24 cellular contexts compared by ENCODE assay signal in genomic region chr11:77129069-77129840, GRCh38. TPM values are rescaled to one million over a fixed set of nuclear protein-coding genes. Genes with fewer than 3 reads are reported as not detected.
DNase-seq lines count a peak whose midpoint lies in the region; ATAC-seq, FAIRE-seq and TF ChIP-seq lines count a peak whose summit lies in the region.
"Had no signal": no experiment of that assay in that cellular context is flagged by ENCODE, and none has a peak within 500 bp of the region (broad histone marks: within the 10 kb centered on the region; RNA-seq: fewer than 3 reads in every experiment).

No MANE protein-coding gene starts in this region.

- no peaks in the 10 kb centered on the region for H3K9me3 Mint-ChIP-seq in neural crest cell
- H3K9me3 Mint-ChIP-seq: CD4-positive, alpha-beta memory T cell had no signal

- FAIRE-seq in H1 (lab: Jason Lieb, UNC): no peak
- FAIRE-seq: A204.1, GM12878, GM19239 had no signal

- H3K4me1 Mint-ChIP-seq in neural crest cell: peaks cover 33% of the 10 kb centered on the region

- no peak overlapping the region for H3K14ac ChIP-seq in H1 (ENCODE audit: insufficient read length)

- no peaks in the 10 kb centered on the region for H3K27me3 ChIP-seq in right atrium auricular region
- peaks cover 0 to 2% (median 0%) of the 10 kb centered on the region in 4 experiments; a peak in 2 of 7 replicates for H3K27me3 ChIP-seq in H1 (replicated peaks in 1 of 4; ENCODE audit: control insufficient read depth in 3 of 4, extremely low read depth in 1 of 4, insufficient read depth in 3 of 4, low read length in 3 of 4)

- ATAC-seq in left ventricle myocardium superior: no peak
- no peak for ATAC-seq in GM21576 (IDR thresholded peaks at IDR 0.05; ENCODE audit: unreplicated experiment)
- no peak for ATAC-seq in GM21515 (IDR thresholded peaks at IDR 0.05; ENCODE audit: unreplicated experiment)

- H3K4me3 ChIP-seq in right atrium auricular region: no peak overlapping the region
- no peak overlapping the region for H3K4me3 ChIP-seq in H1 (ENCODE audit: extremely low read depth in 1 of 4, insufficient read depth in 2 of 4, low read depth in 3 of 4, low read length in 4 of 4)
- H3K4me3 ChIP-seq: GM12878 had no signal

- H2BK120ac ChIP-seq in H1 (replicated peaks; ENCODE audit: low read depth, low read length): no peak overlapping the region

- no peak for TF ChIP-seq CTCF in right atrium auricular region (IDR thresholded peaks at IDR 0.05)
- no peak for TF ChIP-seq CTCF in H1 (IDR thresholded peaks at IDR 0.05; ENCODE audit: control extremely low read depth in 1 of 3, insufficient read depth in 1 of 3, low read depth in 1 of 3, low read length in 3 of 3)
- no peak for TF ChIP-seq CTCF in neural crest cell (conservative IDR thresholded peaks at IDR 0.05)

- no peaks in the 10 kb centered on the region for H3K9me3 ChIP-seq in right atrium auricular region
- no peaks in the 10 kb centered on the region for H3K9me3 ChIP-seq in H1 (ENCODE audit: insufficient read depth in 2 of 2, low read depth in 1 of 2, low read length in 1 of 2)

- no peaks in the 10 kb centered on the region for H4K20me1 ChIP-seq in H1 (replicated peaks in 1 of 2; ENCODE audit: control insufficient read depth in 1 of 2, insufficient read depth in 2 of 2, low read length in 2 of 2)

- H4K5ac ChIP-seq in H1 (ENCODE audit: insufficient read length, low read depth, low read length): no peak overlapping the region

- no peak overlapping the region for H3K18ac ChIP-seq in H1 (ENCODE audit: extremely low read depth, low read length)

- H3K36me3 ChIP-seq in right atrium auricular region: no peaks in the 10 kb centered on the region
- no peaks in the 10 kb centered on the region for H3K36me3 ChIP-seq in H1 (ENCODE audit: control insufficient read depth in 2 of 4, insufficient read depth in 4 of 4, low read length in 3 of 4)

- H3K27me3 Mint-ChIP-seq in neural crest cell (ENCODE audit: low read depth): no peaks in the 10 kb centered on the region
- H3K27me3 Mint-ChIP-seq: CD4-positive, alpha-beta memory T cell had no signal

- no peak overlapping the region for H3K23ac ChIP-seq in H1 (ENCODE audit: insufficient read length)

- H3K27ac ChIP-seq in right atrium auricular region (no peak overlapping the region), H1 (ENCODE audit: low read depth, low read length) (no peak overlapping the region)
- H3K27ac ChIP-seq: KMS-11 had no signal

- H3K27ac Mint-ChIP-seq in neural crest cell (ENCODE audit: unreplicated experiment): no peak overlapping the region

- no peak overlapping the region for H3K4me2 ChIP-seq in H1 (ENCODE audit: insufficient read depth in 1 of 2, low read depth in 2 of 2, low read length in 2 of 2)
- H3K4me2 ChIP-seq: KMS-11 had no signal

- peaks cover 6% of the 10 kb centered on the region; the same call in 1 of the 2 replicates for H3K23me2 ChIP-seq in H1 (ENCODE audit: low read depth, low read length)

- H3K9ac ChIP-seq in H1 (replicated peaks in 1 of 4; ENCODE audit: extremely low read depth in 1 of 4, low read depth in 3 of 4, low read length in 3 of 4): no peak overlapping the region
- H3K9ac ChIP-seq: KMS-11 had no signal

- H2BK15ac ChIP-seq in H1 (ENCODE audit: low read length): no peak overlapping the region

- no peaks in the 10 kb centered on the region for H3K79me2 ChIP-seq in H1 (ENCODE audit: control insufficient read depth in 1 of 2, insufficient read depth in 2 of 2, low read length in 2 of 2)

- no peak overlapping the region for H4K8ac ChIP-seq in H1 (ENCODE audit: extremely low read depth, insufficient read depth, low read length)

- H3K4me3 Mint-ChIP-seq in neural crest cell: peak overlapping the region; percentile 12

- CTCF ChIA-PET in H1 (lab: Charles Lee; ENCODE audit: partially characterized antibody): interaction anchor here (0.6 to 13.9 kb wide), 14 partner anchors 11 to 499 kb away, joined by 3 to 248 read pairs (median 18); no protein-coding TSS in a partner anchor

- no peak overlapping the region for H2BK5ac ChIP-seq in H1 (ENCODE audit: low read depth, low read length)

- no peak overlapping the region for H2AK5ac ChIP-seq in H1 (ENCODE audit: low read depth, low read length)

- H2AFZ ChIP-seq in H1 (ENCODE audit: low read length): no peak overlapping the region

- H3K4me1 ChIP-seq in right atrium auricular region (peaks cover 0 to 38% of the 10 kb centered on the region in 2 donors), H1 (replicated peaks in 1 of 4; ENCODE audit: control insufficient read depth in 3 of 4, insufficient read depth in 4 of 4, low read length in 3 of 4) (peaks cover 4 to 15% (median 9%) of the 10 kb centered on the region in 4 experiments)

- intact Hi-C loops in left ventricle myocardium superior (cut with micrococcal nuclease): no loop called here

- no peak overlapping the region for H3K4ac ChIP-seq in H1 (replicated peaks; ENCODE audit: insufficient read length, low read depth, low read length)

- no peak overlapping the region for H2BK12ac ChIP-seq in H1 (ENCODE audit: low read depth, low read length)

- POLR2A ChIA-PET in H1 (lab: Charles Lee; ENCODE audit: partially characterized antibody): no interaction called here

- no peaks in the 10 kb centered on the region for H3K79me1 ChIP-seq in H1 (ENCODE audit: low read depth, low read length)

- H2BK20ac ChIP-seq in H1 (ENCODE audit: low read length): no peak overlapping the region

- no peaks in the 10 kb centered on the region for H3K36me3 Mint-ChIP-seq in neural crest cell (ENCODE audit: low read depth)

- H4K91ac ChIP-seq in H1 (replicated peaks; ENCODE audit: insufficient read length, low read length): peak overlapping the region; percentile 53

- no peak for TF ChIP-seq POLR2A in H1 (IDR thresholded peaks at IDR 0.05; ENCODE audit: control extremely low read depth in 1 of 2, low read depth in 2 of 2, low read length in 2 of 2)

- H3K56ac ChIP-seq in H1 (replicated peaks; ENCODE audit: insufficient read length, low read depth, low read length): peak overlapping the region; percentile 33

- TF ChIP-seq EP300 in H1 (IDR thresholded peaks at IDR 0.05; ENCODE audit: borderline replicate concordance in 1 of 2, low read depth in 2 of 2, low read length in 2 of 2): no peak

- peak; percentile 19 for DNase-seq in left ventricle myocardium superior
- no peak for DNase-seq in right atrium auricular region (ENCODE audit: low spot score)
- DNase-seq in H1 (ENCODE audit: low read depth in 1 of 2, low spot score in 2 of 2): no peak
- DNase-seq in neural crest cell (ENCODE audit: low read depth, low spot score): no peak
- DNase-seq in NCI-H187 treated with DMSO at 0.1 percent for 48 hours (lab: John Stamatoyannopoulos, UW): no peak
- DNase-seq: Calu3; CD4-positive, alpha-beta memory T cell; DMS53; EL; NCI-H1417; NCI-H187; NCI-H2227 treated with DMSO at 0.1 percent for 48 hours; NCI-H510A treated with DMSO at 0.1 percent for 48 hours; NCI-H774; SHP77 treated with DMSO at 0.1 percent for 48 hours had no signal

- WGBS in H1 (ENCODE audit: extremely low coverage in 1 of 2, insufficient coverage in 1 of 2, insufficient read length in 1 of 2, insufficient replicate concordance in 2 of 2, low coverage in 1 of 2, low lambda C conversion rate in 2 of 2, missing lambda C conversion rate in 1 of 2), 2 experiments: 85% methylated on average over 11 of the region's 11 CpGs; no CpG with 5 or more reads in 1 of the 2 experiments

- TF ChIP-seq RAD21 in H1 (IDR thresholded peaks at IDR 0.05 in 1 of 2, conservative IDR thresholded peaks at IDR 0.05 in 1 of 2; ENCODE audit: low read depth in 2 of 2, low read length in 2 of 2): no peak

TF ChIP-seq in H1, 55 proteins besides CTCF, POLR2A, EP300 and RAD21 (continues in another document):
- TF ChIP-seq TCF12 (IDR thresholded peaks at IDR 0.05; ENCODE audit: low read depth, low read length): no peak
- no peak for TF ChIP-seq YY1 (IDR thresholded peaks at IDR 0.05; ENCODE audit: low read depth, low read length)
- no peak for TF ChIP-seq SP4 (IDR thresholded peaks at IDR 0.05; ENCODE audit: low read length)
- TF ChIP-seq SP1 (IDR thresholded peaks at IDR 0.05; ENCODE audit: low read depth, low read length): no peak
- no peak for TF ChIP-seq CHD1 (IDR thresholded peaks at IDR 0.05; ENCODE audit: low read depth, low read length)
- TF ChIP-seq ATF3 (IDR thresholded peaks at IDR 0.05; ENCODE audit: insufficient read depth, low read depth, low read length): no peak
- no peak for TF ChIP-seq SAP30 (IDR thresholded peaks at IDR 0.05; ENCODE audit: insufficient read depth, insufficient replicate concordance, low read length)
- no peak for TF ChIP-seq RXRA (IDR thresholded peaks at IDR 0.05; ENCODE audit: insufficient read depth, low read depth, low read length)
- TF ChIP-seq TAF7 (optimal IDR thresholded peaks at IDR 0.05; ENCODE audit: borderline replicate concordance, low read depth, low read length): no peak

RNA-seq across cellular contexts. Expression of gene MYO7A, which starts 1.2 kb away (rescaled TPM):
- total RNA-seq in left ventricle myocardium superior (4.6 TPM), right atrium auricular region (1 to 10 TPM; 1.4 to 5.0 TPM), neural crest cell (2.1 and 2.5 TPM in 2 replicates)
- 1.9 and 2.4 TPM in 2 replicates for total RNA-seq in H1 (2021; fragmentation: NEBNext Ultra II Directional; extraction: Animal tissue kit (Norgen Biotek cat#: 25700))
- polyA plus RNA-seq in H1 (2011; rRNA removed): 1.5 and 1.9 TPM in 2 replicates
- 1.5 TPM for polyA plus RNA-seq in H1 (2011; cell fraction: cytosol; rRNA removed)
- polyA plus RNA-seq in H1 (2011; cell fraction: nucleus; rRNA removed): 10.0 TPM
- 1.7 to 2.5 TPM (median 2.0 TPM) in 4 replicates for polyA plus RNA-seq in H1 (2012, experiment 1 of 2)
- 1.2 TPM for polyA plus RNA-seq in H1 (2012, experiment 2 of 2)
- polyA plus RNA-seq in H1 (2013, experiment 1 of 2): 1.5 TPM
- polyA plus RNA-seq in H1 (2013, experiment 2 of 2): 1.3 TPM
- polyA minus RNA-seq in H1 (2011; rRNA and poly(A)+ RNA removed): 1.0 TPM in 2 replicates
- polyA minus RNA-seq in H1 (2011; cell fraction: cytosol; rRNA and poly(A)+ RNA removed): 1.1 TPM
- polyA minus RNA-seq in H1 (2011; cell fraction: nucleus; rRNA and poly(A)+ RNA removed): 2.4 TPM
- total RNA-seq: OCI-LY7 had no signal

RNA-seq across cellular contexts. Expression of gene OMP, which starts 26.6 kb away (rescaled TPM):
- total RNA-seq in left ventricle myocardium superior (not detected), right atrium auricular region (not detected), neural crest cell (1.4 TPM in 1 of 2 replicates, not detected in the other)
- 0.75 TPM in 1 of 2 replicates, not detected in the other for total RNA-seq in H1 (2021; fragmentation: NEBNext Ultra II Directional; extraction: Animal tissue kit (Norgen Biotek cat#: 25700))
- polyA plus RNA-seq in H1 (2011; rRNA removed): not detected in 2 replicates
- not detected for polyA plus RNA-seq in H1 (2011; cell fraction: cytosol; rRNA removed)
- 1.3 TPM for polyA plus RNA-seq in H1 (2011; cell fraction: nucleus; rRNA removed)
- not detected in 4 replicates for polyA plus RNA-seq in H1 (2012, experiment 1 of 2)
- not detected for polyA plus RNA-seq in H1 (2012, experiment 2 of 2)
- not detected for polyA plus RNA-seq in H1 (2013, experiment 1 of 2)
- polyA plus RNA-seq in H1 (2013, experiment 2 of 2): not detected
- polyA minus RNA-seq in H1 (2011; rRNA and poly(A)+ RNA removed): 1.0 TPM in 1 of 2 replicates, not detected in the other
- not detected for polyA minus RNA-seq in H1 (2011; cell fraction: cytosol; rRNA and poly(A)+ RNA removed)
- 2.4 TPM for polyA minus RNA-seq in H1 (2011; cell fraction: nucleus; rRNA and poly(A)+ RNA removed)
- total RNA-seq: GM12878, H4, OCI-LY7 had no signal
- polyA plus RNA-seq: BJ; CD4-positive, alpha-beta memory T cell; GM12878 had no signal
